In genomic region chr17:17934214-17934613, GRCh38 we compare ENCODE assay signal across 1 cellular context.
TF ChIP-seq lines count a peak whose summit lies in the region.

No MANE protein-coding gene starts in this region.

TF ChIP-seq in HepG2, 621 proteins besides CTCF, POLR2A, EP300 and RAD21:
- TF ChIP-seq ZNF770 (CRISPR knock-in tag; IDR thresholded peaks at IDR 0.05) (no peak), ATF7 (IDR thresholded peaks at IDR 0.05) (peak; percentile 47; the same call in 1 of the 2 replicates), ATF7 (CRISPR knock-in tag; IDR thresholded peaks at IDR 0.05) (no peak)
